18 cellular contexts compared by ENCODE assay signal in genomic region chr5:179065703-179066102, GRCh38. TPM values are rescaled to one million over a fixed set of nuclear protein-coding genes. Genes with fewer than 3 reads are reported as not detected.
DNase-seq lines count a peak whose midpoint lies in the region; ATAC-seq and TF ChIP-seq lines count a peak whose summit lies in the region.
"Had no signal": no experiment of that assay in that cellular context is flagged by ENCODE, and none has a peak within 500 bp of the region (broad histone marks: within the 10 kb centered on the region; RNA-seq: fewer than 3 reads in every experiment).

No MANE protein-coding gene starts in this region.

- H3K4me3 ChIP-seq in GM23338 (no peak overlapping the region), OCI-LY1 (ENCODE audit: low read depth, low read length, poor library complexity, severe bottlenecking) (no peak overlapping the region), brain microvascular endothelial cell (ENCODE audit: low read depth, low read length) (no peak overlapping the region)
- H3K4me3 ChIP-seq: K562 had no signal

- H3K36me3 ChIP-seq in GM23338 (ENCODE audit: insufficient read depth) (no peaks in the 10 kb centered on the region; the same call in 1 of the 2 replicates), OCI-LY1 (ENCODE audit: insufficient read depth, low read length) (no peaks in the 10 kb centered on the region), brain microvascular endothelial cell (replicated peaks) (peaks cover 6% of the 10 kb centered on the region)

- H3K4me3 Mint-ChIP-seq in GM23338 (no peak overlapping the region), endothelial cell (ENCODE audit: unreplicated experiment) (peak overlapping the region; percentile 54)
- H3K4me3 Mint-ChIP-seq: B cell had no signal

- no peak for ATAC-seq in GM23338
- ATAC-seq: HCT116, K562 had no signal

- H4K20me1 ChIP-seq in GM23338 (replicated peaks; ENCODE audit: insufficient read depth) (no peaks in the 10 kb centered on the region), OCI-LY1 (ENCODE audit: insufficient read depth, low read length) (no peaks in the 10 kb centered on the region)

- H3K9me3 ChIP-seq in OCI-LY1 (ENCODE audit: low read length) = no peaks in the 10 kb centered on the region

- H3K9me2 ChIP-seq in GM23338 (ENCODE audit: insufficient read depth) (no peaks in the 10 kb centered on the region), OCI-LY1 (ENCODE audit: low read depth, low read length) (no peaks in the 10 kb centered on the region)

- peaks cover 87% of the 10 kb centered on the region for H3K9me3 Mint-ChIP-seq in GM23338
- H3K9me3 Mint-ChIP-seq in endothelial cell (ENCODE audit: unreplicated experiment) = peaks cover 39% of the 10 kb centered on the region

- H3K4me1 ChIP-seq in GM23338 (ENCODE audit: insufficient read depth) (no peaks in the 10 kb centered on the region; the same call in 1 of the 2 replicates), OCI-LY1 (ENCODE audit: insufficient read depth, low read length, severe bottlenecking) (no peaks in the 10 kb centered on the region)

- H3K36me3 Mint-ChIP-seq in GM23338 (ENCODE audit: low read depth) (peaks cover 92% of the 10 kb centered on the region), endothelial cell (ENCODE audit: low read depth, unreplicated experiment) (peaks cover 75% of the 10 kb centered on the region)

- peaks cover 6% of the 10 kb centered on the region; the same call in 1 of the 2 replicates for H3K27me3 ChIP-seq in GM23338 (ENCODE audit: insufficient read depth)
- no peaks in the 10 kb centered on the region for H3K27me3 ChIP-seq in OCI-LY1 (ENCODE audit: insufficient read depth, low read length)
- no peaks in the 10 kb centered on the region for H3K27me3 ChIP-seq in brain microvascular endothelial cell (replicated peaks)

- no peak overlapping the region for H2AFZ ChIP-seq in GM23338
- no peak overlapping the region for H2AFZ ChIP-seq in OCI-LY1 (ENCODE audit: low read length)

- H3F3A ChIP-seq in GM23338 (replicated peaks; ENCODE audit: low read depth) (no peaks in the 10 kb centered on the region), OCI-LY1 (ENCODE audit: insufficient read depth, low read length) (no peaks in the 10 kb centered on the region)

- H3K4me1 Mint-ChIP-seq in GM23338 = no peaks in the 10 kb centered on the region
- H3K4me1 Mint-ChIP-seq in endothelial cell (ENCODE audit: unreplicated experiment) = no peaks in the 10 kb centered on the region

- no peaks in the 10 kb centered on the region for H3K79me2 ChIP-seq in GM23338 (replicated peaks; ENCODE audit: insufficient read depth)
- no peaks in the 10 kb centered on the region for H3K79me2 ChIP-seq in OCI-LY1 (ENCODE audit: insufficient read depth, low read length)

- H3K9ac ChIP-seq in OCI-LY1 (ENCODE audit: low read length) = no peak overlapping the region

- H3K27me3 Mint-ChIP-seq in GM23338 (ENCODE audit: insufficient read depth, low read depth, poor library complexity) (peaks cover 3% of the 10 kb centered on the region), endothelial cell (ENCODE audit: unreplicated experiment) (peaks cover 2% of the 10 kb centered on the region)
- H3K27me3 Mint-ChIP-seq: B cell; CD4-positive, alpha-beta memory T cell had no signal

- DNase-seq in GM23338 (ENCODE audit: low spot score) = peak; percentile 20
- DNase-seq in endothelial cell (ENCODE audit: low spot score) = no peak
- no peak for DNase-seq in activated naive CD4-positive, alpha-beta T cell (lab: John Stamatoyannopoulos, UW)
- DNase-seq in brain microvascular endothelial cell = no peak
- DNase-seq in AG20443 (ENCODE audit: low spot score) = no peak
- no peak for DNase-seq in caudate nucleus (lab: John Stamatoyannopoulos, UW)
- DNase-seq: ACHN; C1 segment of cervical spinal cord; CD4-positive, alpha-beta memory T cell; DMS79; EL had no signal

- in situ Hi-C loops in brain microvascular endothelial cell (cut with HindIII; ENCODE audit: low pct_ligation_motif_present, low sequenced_read_pairs) = no loop called here

- TF ChIP-seq CTCF in GM23338 (conservative IDR thresholded peaks at IDR 0.05; ENCODE audit: low read depth in 2 of 2) (peak in 1 of 2 experiments; percentile 42; a peak in 2 of 4 replicates), OCI-LY1 (IDR thresholded peaks at IDR 0.05; ENCODE audit: low read length) (0 out of 2 replicates have a peak, but pooled peaks have one; percentile 5), endothelial cell (IDR thresholded peaks at IDR 0.05; ENCODE audit: unreplicated experiment) (no peak), brain microvascular endothelial cell (IDR thresholded peaks at IDR 0.05; ENCODE audit: low read depth, low read length, missing control alignments) (no peak)

- H3K4me2 ChIP-seq in GM23338 = no peak overlapping the region
- H3K4me2 ChIP-seq in OCI-LY1 (ENCODE audit: low read length) = no peak overlapping the region

- H3K27ac ChIP-seq in GM23338 (ENCODE audit: low read depth) (no peak overlapping the region), OCI-LY1 (ENCODE audit: low read depth, low read length, poor library complexity, severe bottlenecking) (no peak overlapping the region), brain microvascular endothelial cell (no peak overlapping the region), caudate nucleus (ENCODE audit: low read depth, low read length) (no peak overlapping the region)
- H3K27ac ChIP-seq: HL-60 had no signal

- H3K27ac Mint-ChIP-seq in GM23338 (no peak overlapping the region), endothelial cell (ENCODE audit: unreplicated experiment) (no peak overlapping the region)
- H3K27ac Mint-ChIP-seq: B cell; CD4-positive, alpha-beta memory T cell had no signal

TF ChIP-seq in GM23338, 12 proteins besides CTCF, POLR2A, EP300 and RAD21 (continues in another document):
- no peak for TF ChIP-seq NANOG (IDR thresholded peaks at IDR 0.05; ENCODE audit: borderline replicate concordance)
- TF ChIP-seq ZNF462 (CRISPR knock-in tag; IDR thresholded peaks at IDR 0.05) = no peak
- no peak for TF ChIP-seq STAT1 (IDR thresholded peaks at IDR 0.05; ENCODE audit: unreplicated experiment)
- TF ChIP-seq ZNF331 (CRISPR knock-in tag; IDR thresholded peaks at IDR 0.05; ENCODE audit: low read depth) = no peak
- TF ChIP-seq ZNF114 (CRISPR knock-in tag; IDR thresholded peaks at IDR 0.05) = no peak

RNA-seq across cellular contexts. Expression of gene ZNF354C, which starts 5.5 kb away (rescaled TPM):
- 9.8 and 11.3 TPM in 2 replicates for total RNA-seq in GM23338 (2014; rRNA removed; shearing (Covaris generic))
- 0.99 and 1.6 TPM in 2 replicates for polyA plus RNA-seq in GM23338 (2016; fragmentation: Nextera tagmentation; extraction: Ambion mirVana)
- 6.0 TPM for total RNA-seq in endothelial cell (ENCODE audit: unreplicated experiment)
- total RNA-seq: A172, H4 had no signal

RNA-seq across cellular contexts. Expression of gene ZNF879, which starts 42.1 kb away (rescaled TPM):
- 3.5 and 5.6 TPM in 2 replicates for total RNA-seq in GM23338 (2014; rRNA removed; shearing (Covaris generic))
- 3.0 and 3.9 TPM in 2 replicates for polyA plus RNA-seq in GM23338 (2016; fragmentation: Nextera tagmentation; extraction: Ambion mirVana)
- total RNA-seq in endothelial cell (ENCODE audit: unreplicated experiment) = 5.9 TPM
- total RNA-seq: A172 had no signal
